ENCODE assay signal across 12 cellular contexts in the genomic region with DNA sequence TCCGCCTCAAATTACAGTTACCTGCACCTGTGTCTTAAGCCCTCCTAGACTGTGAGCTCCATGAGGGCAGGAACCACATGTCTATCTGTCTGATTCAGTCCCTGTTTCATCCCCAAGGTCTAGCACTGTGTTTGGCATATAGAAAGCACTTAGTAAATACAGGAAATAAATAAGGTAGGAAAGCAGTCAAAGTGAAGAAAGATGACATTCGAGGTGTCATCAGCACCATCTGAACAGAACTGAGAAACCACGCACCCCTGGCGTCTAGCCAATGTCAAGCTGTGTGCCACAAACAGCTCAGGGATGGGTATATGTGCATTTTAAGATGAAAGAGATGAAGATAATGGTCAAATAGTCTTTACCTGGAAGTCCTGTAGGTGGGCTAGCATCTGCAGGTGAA.
A peak's percentile ranks its signal among the peaks of the same experiment; 100 is the strongest.
DNase-seq lines count a peak whose midpoint lies in the region; ATAC-seq, FAIRE-seq and TF ChIP-seq lines count a peak whose summit lies in the region.
"Had no signal": no experiment of that assay in that cellular context is flagged by ENCODE, and none has a peak within 500 bp of the region (broad histone marks: within the 10 kb centered on the region; RNA-seq: fewer than 3 reads in every experiment).

No MANE protein-coding gene starts in this region.

- in situ Hi-C loops in transverse colon (cut with MboI; ENCODE audit: low pct_ligation_motif_present in 1 of 4, low pct_unique_long_range_greater_than_20kb in 1 of 4, low sequenced_read_pairs in 3 of 4): no loop called here

- H3K36me3 ChIP-seq in transverse colon: peaks cover 0 to 89% (median 41%) of the 10 kb centered on the region in 4 donors
- H3K36me3 ChIP-seq in left lung: peaks cover 0 to 99% of the 10 kb centered on the region in 2 donors

- FAIRE-seq in H54 (lab: Jason Lieb, UNC): no peak

- WGBS in transverse colon (ENCODE audit: low coverage in 1 of 2), 2 donors: 52 to 66% methylated on average over 3 to 4 of the region's 4 CpGs

- TF ChIP-seq EP300 in transverse colon (IDR thresholded peaks at IDR 0.05; ENCODE audit: low read depth): no peak

- intact Hi-C loops in Right ventricle myocardium superior (cut with DNase I) (no loop called here), Right ventricle myocardium inferior (cut with DNase I) (no loop called here), transverse colon (cut with DNase I; ENCODE audit: low total_unique reads) (no loop called here), left lung (cut with DNase I) (no loop called here)

- TF ChIP-seq POLR2A in transverse colon (IDR thresholded peaks at IDR 0.05) (no peak), H54 (IDR thresholded peaks at IDR 0.05; ENCODE audit: low read depth, low read length) (no peak)

- DNase-seq in Right ventricle myocardium superior (peak; percentile 53), Right ventricle myocardium inferior (ENCODE audit: missing footprints) (no peak), transverse colon (peak; percentile 74), SHP77 (lab: John Stamatoyannopoulos, UW) (no peak), H54 (ENCODE audit: insufficient read length, low spot score) (no peak), left lung (no peak)
- DNase-seq in activated T-helper 1 cell treated with anti-CD3 and anti-CD28 coated beads, Interleukin-2, amount 50 U/mL, for 16 hours (ENCODE audit: low read depth in 1 of 2, low spot score in 1 of 2): peak; percentile 42 to 47
- peak; percentile 24 to 44 (median 34) for DNase-seq in stimulated activated CD4-positive, alpha-beta T cell treated with anti-CD3 and anti-CD28 coated beads, Interleukin-1b, Interleukin-23, amount 100 ng/mL, for 24 hours (ENCODE audit: low read depth in 4 of 4, low spot score in 1 of 4)
- DNase-seq: NCI-H187 had no signal

- H3K27ac ChIP-seq in transverse colon (no peak overlapping the region), left lung (no peak overlapping the region)
- H3K27ac ChIP-seq: A549, breast epithelium, gastroesophageal sphincter had no signal

- H3K9me3 ChIP-seq in transverse colon (no peaks in the 10 kb centered on the region), left lung (no peaks in the 10 kb centered on the region)
- H3K9me3 ChIP-seq: A549, breast epithelium, gastroesophageal sphincter had no signal

- TF ChIP-seq CTCF in transverse colon (IDR thresholded peaks at IDR 0.05) (no peak), left lung (IDR thresholded peaks at IDR 0.05) (no peak)

- H3K4me3 ChIP-seq in transverse colon: no peak overlapping the region
- no peak overlapping the region for H3K4me3 ChIP-seq in left lung
- H3K4me3 ChIP-seq: A549, breast epithelium, gastroesophageal sphincter had no signal

- no peaks in the 10 kb centered on the region for H3K27me3 ChIP-seq in transverse colon
- no peaks in the 10 kb centered on the region for H3K27me3 ChIP-seq in left lung
- H3K27me3 ChIP-seq: breast epithelium, gastroesophageal sphincter had no signal

- H3K4me1 ChIP-seq in transverse colon (no peaks in the 10 kb centered on the region), left lung (no peaks in the 10 kb centered on the region)
- H3K4me1 ChIP-seq: A549, breast epithelium, gastroesophageal sphincter had no signal

- ATAC-seq in Right ventricle myocardium superior (ENCODE audit: poor library complexity): no peak
- ATAC-seq in Right ventricle myocardium inferior: no peak
- ATAC-seq in left lung: no peak
- ATAC-seq: gastroesophageal sphincter had no signal

Comparison
In these comparisons a context has a peak if more than half of its experiments do, and no peak if none do; other contexts are left out.
1. DNase-seq: peak in Right ventricle myocardium superior (single experiment), activated T-helper 1 cell treated with anti-CD3 and anti-CD28 coated beads, Interleukin-2, amount 50 U/mL, for 16 hours (2 of 2), stimulated activated CD4-positive, alpha-beta T cell treated with anti-CD3 and anti-CD28 coated beads, Interleukin-1b, Interleukin-23, amount 100 ng/mL, for 24 hours (4 of 4) and transverse colon (single experiment); none in Right ventricle myocardium inferior (single experiment), SHP77 (0 of 2), H54 (single experiment) and left lung (0 of 2).